In genomic region chr7:158695726-158696452, GRCh38 we compare ENCODE assay signal across 8 cellular contexts.
DNase-seq lines count a peak whose midpoint lies in the region; ATAC-seq lines count a peak whose summit lies in the region.

No MANE protein-coding gene starts in this region.

- DNase-seq in DMS153 (lab: John Stamatoyannopoulos, UW), result peak; percentile 61
- peak; percentile 9 for DNase-seq in GM19240 (ENCODE audit: insufficient read length, low spot score)
- DNase-seq in T-helper 1 cell, result peak in 4 of 5 donors; percentile 33 to 49 (median 40)
- peak; percentile 40 for DNase-seq in central memory CD4-positive, alpha-beta T cell
- peak; percentile 68 for DNase-seq in kidney tubule cell (ENCODE audit: low spot score)
- DNase-seq in stimulated activated naive CD8-positive, alpha-beta T cell treated with anti-CD3 and anti-CD28 coated beads, Interleukin-15, amount 100 ng/mL, for 72 hours, result peak in 1 of 2 donors; percentile 25
- DNase-seq in HK-2 (ENCODE audit: unreplicated experiment), result no peak

- H3K27me3 Mint-ChIP-seq in stimulated activated naive CD8-positive, alpha-beta T cell treated with anti-CD3 and anti-CD28 coated beads, Interleukin-15, amount 100 ng/mL, for 72 hours, result no peaks in the 10 kb centered on the region

- H3K4me3 Mint-ChIP-seq in stimulated activated naive CD8-positive, alpha-beta T cell treated with anti-CD3 and anti-CD28 coated beads, Interleukin-15, amount 100 ng/mL, for 72 hours, result no peak overlapping the region

- no peak overlapping the region for H3K27ac Mint-ChIP-seq in stimulated activated naive CD8-positive, alpha-beta T cell treated with anti-CD3 and anti-CD28 coated beads, Interleukin-15, amount 100 ng/mL, for 72 hours

- H3K9me3 Mint-ChIP-seq in stimulated activated naive CD8-positive, alpha-beta T cell treated with anti-CD3 and anti-CD28 coated beads, Interleukin-15, amount 100 ng/mL, for 72 hours, result no peaks in the 10 kb centered on the region

- ATAC-seq in HG03469 (IDR thresholded peaks at IDR 0.05; ENCODE audit: unreplicated experiment), result peak; percentile 82
- ATAC-seq in stimulated activated naive CD8-positive, alpha-beta T cell treated with anti-CD3 and anti-CD28 coated beads, Interleukin-15, amount 100 ng/mL, for 72 hours, result peak; percentile 74

- H3K4me1 Mint-ChIP-seq in stimulated activated naive CD8-positive, alpha-beta T cell treated with anti-CD3 and anti-CD28 coated beads, Interleukin-15, amount 100 ng/mL, for 72 hours, result peaks cover 19% of the 10 kb centered on the region
